ENCODE assay signal across 1 cellular context in the genomic region with DNA sequence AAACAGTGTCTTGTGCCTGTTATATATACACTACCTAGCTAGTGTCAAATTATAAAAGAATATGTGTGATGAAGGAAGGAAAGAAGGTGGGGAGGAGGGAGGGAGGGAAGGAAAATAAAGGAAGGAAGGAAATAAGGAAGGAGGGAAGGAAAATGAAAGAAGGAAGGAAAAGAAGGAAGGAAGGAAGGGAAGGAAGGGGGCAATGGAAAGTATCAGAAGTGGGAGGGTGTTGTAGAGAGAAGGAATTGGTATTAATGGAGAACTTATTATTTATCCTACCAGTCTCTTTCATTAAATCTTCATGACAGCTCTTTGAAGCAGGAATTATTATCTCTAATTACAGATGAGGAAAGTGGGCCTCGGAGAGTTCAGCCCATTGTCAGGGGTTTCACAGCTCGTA.
TF ChIP-seq lines count a peak whose summit lies in the region.

No MANE protein-coding gene starts in this region.

TF ChIP-seq in K562, 482 proteins besides CTCF, POLR2A, EP300 and RAD21 (continued from another document):
- TF ChIP-seq, protein P1, sequence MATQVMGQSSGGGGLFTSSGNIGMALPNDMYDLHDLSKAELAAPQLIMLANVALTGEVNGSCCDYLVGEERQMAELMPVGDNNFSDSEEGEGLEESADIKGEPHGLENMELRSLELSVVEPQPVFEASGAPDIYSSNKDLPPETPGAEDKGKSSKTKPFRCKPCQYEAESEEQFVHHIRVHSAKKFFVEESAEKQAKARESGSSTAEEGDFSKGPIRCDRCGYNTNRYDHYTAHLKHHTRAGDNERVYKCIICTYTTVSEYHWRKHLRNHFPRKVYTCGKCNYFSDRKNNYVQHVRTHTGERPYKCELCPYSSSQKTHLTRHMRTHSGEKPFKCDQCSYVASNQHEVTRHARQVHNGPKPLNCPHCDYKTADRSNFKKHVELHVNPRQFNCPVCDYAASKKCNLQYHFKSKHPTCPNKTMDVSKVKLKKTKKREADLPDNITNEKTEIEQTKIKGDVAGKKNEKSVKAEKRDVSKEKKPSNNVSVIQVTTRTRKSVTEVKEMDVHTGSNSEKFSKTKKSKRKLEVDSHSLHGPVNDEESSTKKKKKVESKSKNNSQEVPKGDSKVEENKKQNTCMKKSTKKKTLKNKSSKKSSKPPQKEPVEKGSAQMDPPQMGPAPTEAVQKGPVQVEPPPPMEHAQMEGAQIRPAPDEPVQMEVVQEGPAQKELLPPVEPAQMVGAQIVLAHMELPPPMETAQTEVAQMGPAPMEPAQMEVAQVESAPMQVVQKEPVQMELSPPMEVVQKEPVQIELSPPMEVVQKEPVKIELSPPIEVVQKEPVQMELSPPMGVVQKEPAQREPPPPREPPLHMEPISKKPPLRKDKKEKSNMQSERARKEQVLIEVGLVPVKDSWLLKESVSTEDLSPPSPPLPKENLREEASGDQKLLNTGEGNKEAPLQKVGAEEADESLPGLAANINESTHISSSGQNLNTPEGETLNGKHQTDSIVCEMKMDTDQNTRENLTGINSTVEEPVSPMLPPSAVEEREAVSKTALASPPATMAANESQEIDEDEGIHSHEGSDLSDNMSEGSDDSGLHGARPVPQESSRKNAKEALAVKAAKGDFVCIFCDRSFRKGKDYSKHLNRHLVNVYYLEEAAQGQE (CRISPR knock-in tag; IDR thresholded peaks at IDR 0.05; ENCODE audit: low read depth): no peak
- TF ChIP-seq MCM7 (IDR thresholded peaks at IDR 0.05) (no peak), RAD51 (IDR thresholded peaks at IDR 0.05; ENCODE audit: borderline replicate concordance, low read depth) (no peak), TOE1 (IDR thresholded peaks at IDR 0.05; ENCODE audit: borderline replicate concordance) (0 out of 2 replicates have a peak, but pooled peaks have one; percentile 22), TOE1 (CRISPR knock-in tag; IDR thresholded peaks at IDR 0.05; ENCODE audit: borderline replicate concordance, low read depth) (no peak), MTA2 (IDR thresholded peaks at IDR 0.05; ENCODE audit: low read depth) (peak; percentile 38; the same call in 1 of the 2 replicates), STAG1 (CRISPR knock-in tag; IDR thresholded peaks at IDR 0.05; ENCODE audit: borderline replicate concordance) (no peak), SIN3B (IDR thresholded peaks at IDR 0.05; ENCODE audit: low read depth) (no peak), NFIX (CRISPR knock-in tag; IDR thresholded peaks at IDR 0.05; ENCODE audit: low read depth) (no peak), ZKSCAN3 (CRISPR knock-in tag; IDR thresholded peaks at IDR 0.05) (no peak), SMAD2 (IDR thresholded peaks at IDR 0.05; ENCODE audit: low read depth, low read length) (no peak), SAFB2 (IDR thresholded peaks at IDR 0.05; ENCODE audit: borderline replicate concordance, low read depth, low read length, severe bottlenecking) (no peak), NFATC3 (IDR thresholded peaks at IDR 0.05) (no peak), CXXC5 (CRISPR knock-in tag; IDR thresholded peaks at IDR 0.05) (no peak), ZNF57 (CRISPR knock-in tag; IDR thresholded peaks at IDR 0.05) (no peak)
- TF ChIP-seq, protein P2, sequence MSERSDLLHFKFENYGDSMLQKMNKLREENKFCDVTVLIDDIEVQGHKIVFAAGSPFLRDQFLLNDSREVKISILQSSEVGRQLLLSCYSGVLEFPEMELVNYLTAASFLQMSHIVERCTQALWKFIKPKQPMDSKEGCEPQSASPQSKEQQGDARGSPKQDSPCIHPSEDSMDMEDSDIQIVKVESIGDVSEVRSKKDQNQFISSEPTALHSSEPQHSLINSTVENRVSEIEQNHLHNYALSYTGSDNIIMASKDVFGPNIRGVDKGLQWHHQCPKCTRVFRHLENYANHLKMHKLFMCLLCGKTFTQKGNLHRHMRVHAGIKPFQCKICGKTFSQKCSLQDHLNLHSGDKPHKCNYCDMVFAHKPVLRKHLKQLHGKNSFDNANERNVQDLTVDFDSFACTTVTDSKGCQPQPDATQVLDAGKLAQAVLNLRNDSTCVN (CRISPR knock-in tag; IDR thresholded peaks at IDR 0.05): 0 out of 2 replicates have a peak, but pooled peaks have one; percentile 21
TF ChIP-seq in K562: peak in this region for 9.
